8 cellular contexts compared by ENCODE assay signal in the genomic region with DNA sequence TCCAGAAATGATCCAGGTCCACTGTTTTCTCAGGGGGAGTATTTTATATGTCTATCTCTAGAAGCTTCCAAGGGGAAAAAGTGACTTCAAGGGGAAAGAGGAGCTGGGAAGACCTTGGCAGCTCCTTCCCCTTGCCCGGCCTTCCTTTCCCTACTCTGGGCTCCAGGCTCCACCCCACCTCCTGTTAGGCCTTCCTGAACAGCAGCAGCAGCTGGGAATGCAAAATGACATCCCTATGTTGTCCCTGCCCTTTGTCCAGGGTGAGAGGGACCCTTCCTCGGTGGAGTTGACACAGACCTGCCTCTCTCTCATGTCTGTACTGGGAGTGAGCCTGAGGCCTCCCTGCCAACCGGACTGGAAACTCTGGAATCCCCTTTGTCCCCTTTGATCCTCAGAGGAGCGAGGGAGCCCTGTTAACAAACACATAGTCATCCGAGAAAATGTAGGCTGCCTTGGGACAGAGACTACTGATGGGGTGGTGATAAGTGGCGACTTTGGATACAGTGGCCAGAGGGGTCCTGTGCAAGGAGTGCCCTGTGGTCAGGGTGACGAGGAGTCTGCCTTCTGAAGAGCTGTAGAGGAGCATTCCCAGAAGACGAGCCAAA. TPM values are rescaled to one million over a fixed set of nuclear protein-coding genes. Genes with fewer than 3 reads are reported as not detected.
DNase-seq lines count a peak whose midpoint lies in the region; ATAC-seq and TF ChIP-seq lines count a peak whose summit lies in the region.

No MANE protein-coding gene starts in this region.

- CTCF ChIA-PET in AG04450 (lab: Charles Lee): interaction anchor here (1.2 to 3.0 kb wide), 4 partner anchors 9 to 73 kb away, joined by 6 to 20 read pairs (median 8); a partner anchor contains a TSS

- no peak for TF ChIP-seq POLR2A in esophagus squamous epithelium (IDR thresholded peaks at IDR 0.05)

- H3K4me3 ChIP-seq in AG04450 (ENCODE audit: low read depth, low read length) (no peak overlapping the region), OCI-LY1 (ENCODE audit: low read depth, low read length, poor library complexity, severe bottlenecking) (no peak overlapping the region), esophagus squamous epithelium (no peak overlapping the region), neuron (ENCODE audit: low read length) (peak overlapping the region; percentile 40)

- H3K36me3 ChIP-seq in OCI-LY1 (ENCODE audit: insufficient read depth, low read length) (no peaks in the 10 kb centered on the region), esophagus squamous epithelium (no peaks in the 10 kb centered on the region), neuron (ENCODE audit: insufficient read depth, low read length) (no peaks in the 10 kb centered on the region)

- no peak overlapping the region for H3K4me2 ChIP-seq in OCI-LY1 (ENCODE audit: low read length)

- H3K27ac ChIP-seq in AG04450 (ENCODE audit: low read depth, low read length) (peak overlapping the region; percentile 99), OCI-LY1 (ENCODE audit: low read depth, low read length, poor library complexity, severe bottlenecking) (peak overlapping the region; percentile 78), esophagus squamous epithelium (peak overlapping the region; percentile 95 to 100 (median 97))

- no peak overlapping the region for H3K9ac ChIP-seq in OCI-LY1 (ENCODE audit: low read length)

- H3K9me2 ChIP-seq in OCI-LY1 (ENCODE audit: low read depth, low read length): no peaks in the 10 kb centered on the region

- 38 to 54% methylated on average over 4 of the region's 8 CpGs for WGBS in esophagus squamous epithelium, 2 donors

- TF ChIP-seq CTCF in AG04450 (IDR thresholded peaks at IDR 0.05; ENCODE audit: low read depth, low read length) (no peak), OCI-LY1 (IDR thresholded peaks at IDR 0.05; ENCODE audit: low read length) (no peak), esophagus squamous epithelium (IDR thresholded peaks at IDR 0.05) (no peak)

- H2AFZ ChIP-seq in OCI-LY1 (ENCODE audit: low read length) (no peak overlapping the region), neuron (ENCODE audit: low read depth, low read length) (no peak overlapping the region)

- no peak for ATAC-seq in GM21515 (IDR thresholded peaks at IDR 0.05; ENCODE audit: unreplicated experiment)

- DNase-seq in AG04450 (ENCODE audit: low read depth, low spot score) (no peak), esophagus squamous epithelium (lab: John Stamatoyannopoulos, UW) (no peak), amniotic stem cell (lab: John Stamatoyannopoulos, UW) (no peak), glomerular visceral epithelial cell (ENCODE audit: extremely low spot score) (no peak)
- no peak for DNase-seq in stimulated activated CD4-positive, alpha-beta T cell treated with anti-CD3 and anti-CD28 coated beads, Interleukin-4, amount 100 ng/mL, for 4 hours

- no peaks in the 10 kb centered on the region for H3K79me2 ChIP-seq in OCI-LY1 (ENCODE audit: insufficient read depth, low read length)

- H3K27me3 ChIP-seq in AG04450 (ENCODE audit: control insufficient read depth, insufficient read depth, low read length) (no peaks in the 10 kb centered on the region), OCI-LY1 (ENCODE audit: insufficient read depth, low read length) (no peaks in the 10 kb centered on the region), esophagus squamous epithelium (no peaks in the 10 kb centered on the region), neuron (ENCODE audit: insufficient read depth, low read length) (no peaks in the 10 kb centered on the region)

- POLR2A ChIA-PET in AG04450 (lab: Yijun Ruan, JAX): interaction anchor here (0.6 to 9.2 kb wide), 7 partner anchors 10 to 68 kb away, joined by 3 to 242 read pairs (median 37); a partner anchor contains a TSS

- no peaks in the 10 kb centered on the region; the same call in 1 of the 2 replicates for H3F3A ChIP-seq in OCI-LY1 (ENCODE audit: insufficient read depth, low read length)

- H3K9me3 ChIP-seq in AG04450 (ENCODE audit: control insufficient read depth, insufficient read depth, low read length) (no peaks in the 10 kb centered on the region; the same call in 1 of the 2 replicates), OCI-LY1 (ENCODE audit: low read length) (no peaks in the 10 kb centered on the region), esophagus squamous epithelium (no peaks in the 10 kb centered on the region), neuron (ENCODE audit: low read length) (no peaks in the 10 kb centered on the region)

- intact Hi-C loops in esophagus squamous epithelium (cut with DNase I): no loop called here

- peaks cover 95% of the 10 kb centered on the region for H3K4me1 ChIP-seq in OCI-LY1 (ENCODE audit: insufficient read depth, low read length, severe bottlenecking)
- H3K4me1 ChIP-seq in esophagus squamous epithelium: peaks cover 82 to 98% (median 94%) of the 10 kb centered on the region in 3 donors
- peaks cover 86% of the 10 kb centered on the region for H3K4me1 ChIP-seq in neuron (ENCODE audit: insufficient read depth, low read length)

- H4K20me1 ChIP-seq in OCI-LY1 (ENCODE audit: insufficient read depth, low read length): no peaks in the 10 kb centered on the region

RNA-seq across cellular contexts. Expression of a gene that starts 9.0 kb away (rescaled TPM):
- 1,149 and 1,465 TPM in 2 replicates for polyA plus RNA-seq in AG04450 (2011; rRNA removed)
- 15,934 and 21,970 TPM in 2 replicates for polyA minus RNA-seq in AG04450 (2011; rRNA and poly(A)+ RNA removed)
- total RNA-seq in esophagus squamous epithelium: over 10,000 TPM in 2 of 4 donors, 1,000 to 10,000 TPM in 2; 1,739 to 13,677 (median 9,435) TPM

RNA-seq across cellular contexts. Expression of a gene that starts 35.1 kb away (rescaled TPM):
- 60.9 and 90.0 TPM in 2 replicates for polyA plus RNA-seq in AG04450 (2011; rRNA removed)
- 55.8 and 101 TPM in 2 replicates for polyA minus RNA-seq in AG04450 (2011; rRNA and poly(A)+ RNA removed)
- total RNA-seq in esophagus squamous epithelium: 10 to 100 TPM; 40.6 to 63.3 (median 52.6) TPM
